Comparison of ENCODE assay signal across 8 cellular contexts in the genomic region with DNA sequence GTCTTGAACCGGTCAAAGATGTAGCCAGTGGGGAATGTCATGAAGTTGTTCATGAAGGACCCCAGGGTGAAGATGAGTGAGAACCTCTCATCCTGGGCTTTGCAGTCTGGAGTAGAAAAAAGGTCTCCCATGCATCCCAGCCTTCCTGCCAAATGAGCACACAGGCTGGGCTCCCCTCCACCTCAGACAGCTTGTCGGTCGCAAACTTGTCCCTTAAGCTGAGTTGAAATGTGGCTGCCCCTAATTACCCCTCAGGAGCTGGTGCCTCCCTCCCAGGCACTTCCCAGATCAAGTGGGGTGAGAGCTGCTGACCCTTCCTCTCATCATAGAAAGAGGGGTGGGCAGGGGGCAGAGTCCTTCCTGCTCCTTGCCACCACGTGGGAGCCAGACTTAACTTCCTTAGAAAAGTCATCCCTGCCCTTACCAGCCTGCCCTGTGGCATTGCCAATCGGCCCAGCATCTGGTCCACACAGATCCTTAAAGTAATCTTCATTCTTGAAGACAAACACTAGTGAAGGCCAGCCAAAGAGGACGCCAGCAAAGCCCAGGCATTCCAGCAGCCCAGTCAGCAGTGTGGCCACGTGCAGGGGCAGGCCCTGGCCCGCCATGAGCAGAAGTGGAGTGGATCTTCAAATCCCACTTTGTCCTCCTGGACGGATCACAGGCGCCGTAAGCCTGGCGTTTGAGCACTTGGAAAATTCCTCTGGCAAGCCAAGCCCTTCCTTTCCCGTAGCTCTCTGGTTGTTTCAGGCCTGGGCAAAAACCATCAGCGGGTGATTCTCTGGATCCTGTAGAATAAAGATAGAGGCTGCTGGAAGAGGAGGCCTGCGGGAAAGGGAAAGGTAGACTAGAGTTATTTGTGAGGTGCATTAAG. TPM values are rescaled to one million over a fixed set of nuclear protein-coding genes. Genes with fewer than 3 reads are reported as not detected.
DNase-seq lines count a peak whose midpoint lies in the region; ATAC-seq, FAIRE-seq and TF ChIP-seq lines count a peak whose summit lies in the region.

No MANE protein-coding gene starts in this region.

- TF ChIP-seq RAD21 in HepG2 (CRISPR knock-in tag; IDR thresholded peaks at IDR 0.05) = no peak

- H3K36me3 ChIP-seq in HepG2 (replicated peaks in 1 of 2; ENCODE audit: control insufficient read depth in 1 of 2, insufficient read depth in 2 of 2, low read length in 2 of 2) (no peaks in the 10 kb centered on the region), testis (ENCODE audit: low read depth, missing control alignments) (no peaks in the 10 kb centered on the region)

- peak; percentile 49 for DNase-seq in stimulated activated CD4-positive, alpha-beta T cell treated with anti-CD3 and anti-CD28 coated beads, Interleukin-15, amount 100 ng/mL, for 24 hours
- no peak for DNase-seq in stimulated activated CD4-positive, alpha-beta T cell treated with anti-CD3 and anti-CD28 coated beads, Interleukin-4, amount 100 ng/mL, for 4 hours
- peak; percentile 36 for DNase-seq in MCF 10A (ENCODE audit: unreplicated experiment)
- no peak for DNase-seq in HepG2 (ENCODE audit: low spot score)
- DNase-seq in testis = peak; percentile 71
- DNase-seq in NCI-H2081 (lab: John Stamatoyannopoulos, UW) = no peak
- DNase-seq in mesenteric fat pad (ENCODE audit: low spot score) = no peak

- TF ChIP-seq POLR2A in HepG2 (IDR thresholded peaks at IDR 0.05; ENCODE audit: insufficient read depth in 1 of 2, low read depth in 2 of 2, low read length in 2 of 2) (no peak), testis (IDR thresholded peaks at IDR 0.05) (no peak)

- no peak overlapping the region for H2AFZ ChIP-seq in HepG2 (ENCODE audit: low read length)

- no peaks in the 10 kb centered on the region for H3K9me3 ChIP-seq in HepG2 (ENCODE audit: low read length)
- no peaks in the 10 kb centered on the region for H3K9me3 ChIP-seq in testis

- H3K4me1 ChIP-seq in HepG2 (ENCODE audit: insufficient read depth, low read length) (peaks cover 53% of the 10 kb centered on the region), testis (peaks cover 50% of the 10 kb centered on the region)

- H3K27me3 Mint-ChIP-seq in MCF 10A (ENCODE audit: insufficient read depth, unreplicated experiment) = no peaks in the 10 kb centered on the region

- peak overlapping the region; percentile 84 for H3K4me3 Mint-ChIP-seq in MCF 10A (ENCODE audit: unreplicated experiment)

- H3K79me2 ChIP-seq in HepG2 (ENCODE audit: insufficient read depth, low read length) = no peaks in the 10 kb centered on the region

- H3K9ac ChIP-seq in HepG2 (ENCODE audit: insufficient read depth, low read depth, low read length) = no peak overlapping the region

- TF ChIP-seq EP300 in HepG2 (IDR thresholded peaks at IDR 0.05; ENCODE audit: low read depth in 2 of 2, low read length in 2 of 2) (no peak), HepG2 (CRISPR knock-in tag; IDR thresholded peaks at IDR 0.05; ENCODE audit: borderline replicate concordance) (no peak)

- no peaks in the 10 kb centered on the region for H3K9me3 Mint-ChIP-seq in MCF 10A (ENCODE audit: unreplicated experiment)

- H3K27ac Mint-ChIP-seq in MCF 10A (ENCODE audit: low read depth, unreplicated experiment) = peak overlapping the region; percentile 98

- H3K4me1 Mint-ChIP-seq in MCF 10A (ENCODE audit: insufficient read depth, unreplicated experiment) = peaks cover 43% of the 10 kb centered on the region

- H3K4me2 ChIP-seq in HepG2 (ENCODE audit: low read depth, low read length) = peak overlapping the region; percentile 5; the same call in 1 of the 2 replicates

- 73% methylated on average over 12 of the region's 15 CpGs for WGBS in HepG2 (ENCODE audit: low lambda C conversion rate)
- WGBS in testis, 2 donors = 23 to 29% methylated on average over 10 to 15 of the region's 15 CpGs

- H3K36me3 Mint-ChIP-seq in MCF 10A (ENCODE audit: insufficient read depth, unreplicated experiment) = peaks cover 34% of the 10 kb centered on the region

- no peak for ATAC-seq in HepG2
- ATAC-seq in GM21360 (IDR thresholded peaks at IDR 0.05; ENCODE audit: unreplicated experiment) = no peak

- H3K4me3 ChIP-seq in HepG2 (replicated peaks in 1 of 3; ENCODE audit: insufficient read depth in 1 of 3, low read depth in 2 of 3, low read length in 3 of 3) = no peak overlapping the region
- no peak overlapping the region for H3K4me3 ChIP-seq in testis

- CTCF ChIA-PET in MCF 10A (lab: Yijun Ruan, JAX) = interaction anchor here (0.8 to 1.8 kb wide), 6 partner anchors 9 to 90 kb away, joined by 3 to 8 read pairs (median 3); no protein-coding TSS in a partner anchor
- CTCF ChIA-PET in HepG2 (lab: Yijun Ruan, JAX; ENCODE audit: low intra/inter-chr PET ratio, low total read pairs) = no interaction called here

- POLR2A ChIA-PET in MCF 10A (lab: Yijun Ruan, JAX) (interaction anchor here (0.7 to 2.3 kb wide), 14 partner anchors 9 to 336 kb away, joined by 3 to 18 read pairs (median 3); a partner anchor contains a TSS), HepG2 (lab: Yijun Ruan, JAX) (no interaction called here)

- intact Hi-C loops in MCF 10A (cut with micrococcal nuclease) (no loop called here), HepG2 (cut with micrococcal nuclease; ENCODE audit: unreplicated experiment) (no loop called here), testis (cut with DNase I; ENCODE audit: low total_unique reads) (no loop called here)

- no peak for FAIRE-seq in HepG2 (lab: Jason Lieb, UNC)

- H3K27me3 ChIP-seq in HepG2 (ENCODE audit: control insufficient read depth in 1 of 2, insufficient read depth in 2 of 2, low read length in 2 of 2) = peaks cover 2% of the 10 kb centered on the region in 2 experiments; a peak in 2 of 5 replicates
- H3K27me3 ChIP-seq in testis = no peaks in the 10 kb centered on the region

- TSS peak; percentile 46 for BruUV-seq in MCF 10A (replicated peaks; lab: Mats Ljungman, UMichigan)
- BruUV-seq in HepG2 (replicated peaks; lab: Mats Ljungman, UMichigan) = no TSS peak

- TF ChIP-seq CTCF in MCF 10A (IDR thresholded peaks at IDR 0.05; ENCODE audit: unreplicated experiment) (no peak), HepG2 (CRISPR knock-in tag; IDR thresholded peaks at IDR 0.05) (no peak), testis (IDR thresholded peaks at IDR 0.05) (no peak)

- no peaks in the 10 kb centered on the region for H4K20me1 ChIP-seq in HepG2 (ENCODE audit: insufficient read depth, low read length)

- no peak overlapping the region for H3K27ac ChIP-seq in HepG2 (ENCODE audit: extremely low read length, insufficient read depth, low read length)
- H3K27ac ChIP-seq in testis = peak overlapping the region; percentile 93 to 95

- in situ Hi-C loops in HepG2 (cut with HindIII; ENCODE audit: extremely low pct_ligation_motif_present, low pct_unique_long_range_greater_than_20kb) = no loop called here

RNA-seq across cellular contexts. Expression of a gene that starts 1.1 kb away (rescaled TPM):
- total RNA-seq in MCF 10A (2022) (96.6 and 112 TPM in 2 replicates), HepG2 (2016; rRNA removed; fragmentation: Illumina TruSeq; extraction: Trizol) (not detected in 2 replicates), testis (10 to 100 TPM; 13.8 to 20.8 TPM), mesenteric fat pad (95.1 TPM)
- total RNA-seq in HepG2 (2016; cell fraction: cytosol; rRNA removed; fragmentation: Illumina TruSeq; extraction: Trizol; ENCODE audit: low read depth) = not detected in 2 replicates
- total RNA-seq in HepG2 (2016; cell fraction: insoluble cytoplasmic fraction; rRNA removed; fragmentation: Illumina TruSeq; extraction: Trizol) = not detected in 2 replicates
- total RNA-seq in HepG2 (2016; cell fraction: membrane; rRNA removed; fragmentation: Illumina TruSeq; extraction: Trizol) = not detected in 2 replicates
- total RNA-seq in HepG2 (2016; cell fraction: nucleus; rRNA removed; fragmentation: Illumina TruSeq; extraction: Trizol) = 0.31 TPM in 1 of 2 replicates, not detected in the other
- polyA plus RNA-seq in HepG2 (2011; rRNA removed) (2.6 and 4.2 TPM in 2 replicates), testis (ENCODE audit: insufficient read depth, low read depth, low replicate concordance) (13.9 TPM)
- 1.4 and 3.7 TPM in 2 replicates for polyA plus RNA-seq in HepG2 (2011; cell fraction: cytosol; rRNA removed)
- 3.4 and 4.2 TPM in 2 replicates for polyA plus RNA-seq in HepG2 (2011; cell fraction: nucleus; rRNA removed)
- polyA plus RNA-seq in HepG2 (2012) = 1.4 and 2.2 TPM in 2 replicates
- polyA plus RNA-seq in HepG2 (2016; cell fraction: cytosol; fragmentation: Illumina TruSeq; extraction: Trizol; ENCODE audit: low read depth) = not detected in 2 replicates
- polyA plus RNA-seq in HepG2 (2016; cell fraction: insoluble cytoplasmic fraction; fragmentation: Illumina TruSeq; extraction: Trizol; ENCODE audit: low read depth) = not detected in 2 replicates
- not detected in 2 replicates for polyA plus RNA-seq in HepG2 (2016; cell fraction: membrane; fragmentation: Illumina TruSeq; extraction: Trizol; ENCODE audit: low read depth)
- polyA plus RNA-seq in HepG2 (2016; cell fraction: nucleus; fragmentation: Illumina TruSeq; extraction: Trizol; ENCODE audit: insufficient read depth, low read depth) = not detected in 2 replicates
- 1.7 and 3.0 TPM in 2 replicates for polyA minus RNA-seq in HepG2 (2011; rRNA and poly(A)+ RNA removed; ENCODE audit: low replicate concordance)
- 2.6 TPM in 1 of 2 replicates, not detected in the other for polyA minus RNA-seq in HepG2 (2011; cell fraction: cytosol; rRNA and poly(A)+ RNA removed)
- polyA minus RNA-seq in HepG2 (2011; cell fraction: nucleus; rRNA and poly(A)+ RNA removed) = 1.4 and 2.9 TPM in 2 replicates

RNA-seq across cellular contexts. Expression of a gene that starts 34.5 kb away (rescaled TPM):
- total RNA-seq in MCF 10A (2022) = 2.0 and 3.2 TPM in 2 replicates
- 0.45 and 1.3 TPM in 2 replicates for total RNA-seq in HepG2 (2016; rRNA removed; fragmentation: Illumina TruSeq; extraction: Trizol)
- 0.71 and 0.79 TPM in 2 replicates for total RNA-seq in HepG2 (2016; cell fraction: cytosol; rRNA removed; fragmentation: Illumina TruSeq; extraction: Trizol; ENCODE audit: low read depth)
- 0.42 and 0.91 TPM in 2 replicates for total RNA-seq in HepG2 (2016; cell fraction: insoluble cytoplasmic fraction; rRNA removed; fragmentation: Illumina TruSeq; extraction: Trizol)
- total RNA-seq in HepG2 (2016; cell fraction: membrane; rRNA removed; fragmentation: Illumina TruSeq; extraction: Trizol) = 1.1 and 1.2 TPM in 2 replicates
- total RNA-seq in HepG2 (2016; cell fraction: nucleus; rRNA removed; fragmentation: Illumina TruSeq; extraction: Trizol) = 1.8 and 2.1 TPM in 2 replicates
- 4.3 and 8.4 TPM in 2 replicates for polyA plus RNA-seq in HepG2 (2011; rRNA removed)
- 3.6 and 3.9 TPM in 2 replicates for polyA plus RNA-seq in HepG2 (2011; cell fraction: cytosol; rRNA removed)
- 10.4 and 14.9 TPM in 2 replicates for polyA plus RNA-seq in HepG2 (2011; cell fraction: nucleus; rRNA removed)
- polyA plus RNA-seq in HepG2 (2012) = 14.7 and 15.9 TPM in 2 replicates
- polyA plus RNA-seq in HepG2 (2016; cell fraction: cytosol; fragmentation: Illumina TruSeq; extraction: Trizol; ENCODE audit: low read depth) = 1.8 and 2.1 TPM in 2 replicates
- polyA plus RNA-seq in HepG2 (2016; cell fraction: insoluble cytoplasmic fraction; fragmentation: Illumina TruSeq; extraction: Trizol; ENCODE audit: low read depth) = 1.9 and 2.5 TPM in 2 replicates
- 2.8 and 3.5 TPM in 2 replicates for polyA plus RNA-seq in HepG2 (2016; cell fraction: membrane; fragmentation: Illumina TruSeq; extraction: Trizol; ENCODE audit: low read depth)
- 5.0 and 7.0 TPM in 2 replicates for polyA plus RNA-seq in HepG2 (2016; cell fraction: nucleus; fragmentation: Illumina TruSeq; extraction: Trizol; ENCODE audit: insufficient read depth, low read depth)
- 0.72 and 4.8 TPM in 2 replicates for polyA minus RNA-seq in HepG2 (2011; rRNA and poly(A)+ RNA removed; ENCODE audit: low replicate concordance)
- polyA minus RNA-seq in HepG2 (2011; cell fraction: cytosol; rRNA and poly(A)+ RNA removed) = 4.1 and 11.0 TPM in 2 replicates
- polyA minus RNA-seq in HepG2 (2011; cell fraction: nucleus; rRNA and poly(A)+ RNA removed) = 2.3 and 3.7 TPM in 2 replicates
- total RNA-seq in testis = 1 to 10 TPM; 2.3 to 2.5 TPM
- 3.2 TPM for polyA plus RNA-seq in testis (ENCODE audit: insufficient read depth, low read depth, low replicate concordance)
- total RNA-seq in mesenteric fat pad = 2.8 TPM

RNA-seq across cellular contexts. Expression of a gene that starts 35.4 kb away (rescaled TPM):
- total RNA-seq in MCF 10A (2022) (0.25 TPM in 1 of 2 replicates, not detected in the other), HepG2 (2016; rRNA removed; fragmentation: Illumina TruSeq; extraction: Trizol) (not detected in 2 replicates), testis (not detected), mesenteric fat pad (0.45 TPM)
- total RNA-seq in HepG2 (2016; cell fraction: cytosol; rRNA removed; fragmentation: Illumina TruSeq; extraction: Trizol; ENCODE audit: low read depth) = not detected in 2 replicates
- not detected in 2 replicates for total RNA-seq in HepG2 (2016; cell fraction: insoluble cytoplasmic fraction; rRNA removed; fragmentation: Illumina TruSeq; extraction: Trizol)
- not detected in 2 replicates for total RNA-seq in HepG2 (2016; cell fraction: membrane; rRNA removed; fragmentation: Illumina TruSeq; extraction: Trizol)
- total RNA-seq in HepG2 (2016; cell fraction: nucleus; rRNA removed; fragmentation: Illumina TruSeq; extraction: Trizol) = not detected in 2 replicates
- polyA plus RNA-seq in HepG2 (2011; rRNA removed) (not detected in 2 replicates), testis (ENCODE audit: insufficient read depth, low read depth, low replicate concordance) (not detected)
- polyA plus RNA-seq in HepG2 (2011; cell fraction: cytosol; rRNA removed) = 0.05 TPM in 1 of 2 replicates, not detected in the other
- polyA plus RNA-seq in HepG2 (2011; cell fraction: nucleus; rRNA removed) = not detected in 2 replicates
- not detected in 2 replicates for polyA plus RNA-seq in HepG2 (2012)
- polyA plus RNA-seq in HepG2 (2016; cell fraction: cytosol; fragmentation: Illumina TruSeq; extraction: Trizol; ENCODE audit: low read depth) = not detected in 2 replicates
- polyA plus RNA-seq in HepG2 (2016; cell fraction: insoluble cytoplasmic fraction; fragmentation: Illumina TruSeq; extraction: Trizol; ENCODE audit: low read depth) = not detected in 2 replicates
- polyA plus RNA-seq in HepG2 (2016; cell fraction: membrane; fragmentation: Illumina TruSeq; extraction: Trizol; ENCODE audit: low read depth) = not detected in 2 replicates
- not detected in 2 replicates for polyA plus RNA-seq in HepG2 (2016; cell fraction: nucleus; fragmentation: Illumina TruSeq; extraction: Trizol; ENCODE audit: insufficient read depth, low read depth)
- not detected in 2 replicates for polyA minus RNA-seq in HepG2 (2011; rRNA and poly(A)+ RNA removed; ENCODE audit: low replicate concordance)
- polyA minus RNA-seq in HepG2 (2011; cell fraction: cytosol; rRNA and poly(A)+ RNA removed) = not detected in 2 replicates
- not detected in 2 replicates for polyA minus RNA-seq in HepG2 (2011; cell fraction: nucleus; rRNA and poly(A)+ RNA removed)

RNA-seq across cellular contexts. Expression of a gene that starts 44.9 kb away (rescaled TPM):
- total RNA-seq in MCF 10A (2022) (not detected in 2 replicates), HepG2 (2016; rRNA removed; fragmentation: Illumina TruSeq; extraction: Trizol) (not detected in 2 replicates), testis (not detected), mesenteric fat pad (not detected)
- total RNA-seq in HepG2 (2016; cell fraction: cytosol; rRNA removed; fragmentation: Illumina TruSeq; extraction: Trizol; ENCODE audit: low read depth) = not detected in 2 replicates
- total RNA-seq in HepG2 (2016; cell fraction: insoluble cytoplasmic fraction; rRNA removed; fragmentation: Illumina TruSeq; extraction: Trizol) = not detected in 2 replicates
- not detected in 2 replicates for total RNA-seq in HepG2 (2016; cell fraction: membrane; rRNA removed; fragmentation: Illumina TruSeq; extraction: Trizol)
- total RNA-seq in HepG2 (2016; cell fraction: nucleus; rRNA removed; fragmentation: Illumina TruSeq; extraction: Trizol) = not detected in 2 replicates
- polyA plus RNA-seq in HepG2 (2011; rRNA removed) (not detected in 2 replicates), testis (ENCODE audit: insufficient read depth, low read depth, low replicate concordance) (not detected)
- not detected in 2 replicates for polyA plus RNA-seq in HepG2 (2011; cell fraction: cytosol; rRNA removed)
- polyA plus RNA-seq in HepG2 (2011; cell fraction: nucleus; rRNA removed) = not detected in 2 replicates
- polyA plus RNA-seq in HepG2 (2012) = not detected in 2 replicates
- polyA plus RNA-seq in HepG2 (2016; cell fraction: cytosol; fragmentation: Illumina TruSeq; extraction: Trizol; ENCODE audit: low read depth) = not detected in 2 replicates
- not detected in 2 replicates for polyA plus RNA-seq in HepG2 (2016; cell fraction: insoluble cytoplasmic fraction; fragmentation: Illumina TruSeq; extraction: Trizol; ENCODE audit: low read depth)
- not detected in 2 replicates for polyA plus RNA-seq in HepG2 (2016; cell fraction: membrane; fragmentation: Illumina TruSeq; extraction: Trizol; ENCODE audit: low read depth)
- polyA plus RNA-seq in HepG2 (2016; cell fraction: nucleus; fragmentation: Illumina TruSeq; extraction: Trizol; ENCODE audit: insufficient read depth, low read depth) = not detected in 2 replicates
- not detected in 2 replicates for polyA minus RNA-seq in HepG2 (2011; rRNA and poly(A)+ RNA removed; ENCODE audit: low replicate concordance)
- not detected in 2 replicates for polyA minus RNA-seq in HepG2 (2011; cell fraction: cytosol; rRNA and poly(A)+ RNA removed)
- not detected in 2 replicates for polyA minus RNA-seq in HepG2 (2011; cell fraction: nucleus; rRNA and poly(A)+ RNA removed)

Comparison
In these comparisons a context has a peak if more than half of its experiments do, and no peak if none do; other contexts are left out.
1. DNase-seq: peak in stimulated activated CD4-positive, alpha-beta T cell treated with anti-CD3 and anti-CD28 coated beads, Interleukin-15, amount 100 ng/mL, for 24 hours (single experiment), MCF 10A (single experiment) and testis (single experiment); none in stimulated activated CD4-positive, alpha-beta T cell treated with anti-CD3 and anti-CD28 coated beads, Interleukin-4, amount 100 ng/mL, for 4 hours (0 of 2), HepG2 (single experiment), NCI-H2081 (0 of 2) and mesenteric fat pad (single experiment).
2. RNA of a gene that starts 1.1 kb away (total RNA-seq): 96.6 to 112 TPM in MCF 10A, 95.1 TPM in mesenteric fat pad (single experiment) and 13.8 to 20.8 TPM in testis; 0.31 TPM in HepG2; every median in the first group is over 10 times any median in the second.